In genomic region chr10:97278491-97278989, GRCh38 we compare ENCODE assay signal across 8 cellular contexts.
DNase-seq lines count a peak whose midpoint lies in the region; ATAC-seq lines count a peak whose summit lies in the region.

No MANE protein-coding gene starts in this region.

- no peak for ATAC-seq in GM18511 (IDR thresholded peaks at IDR 0.05; ENCODE audit: unreplicated experiment)
- no peak for ATAC-seq in GM18498 (IDR thresholded peaks at IDR 0.05; ENCODE audit: unreplicated experiment)

- H3K9me3 ChIP-seq in SK-N-MC (ENCODE audit: low read depth, low read length) = no peaks in the 10 kb centered on the region

- no peaks in the 10 kb centered on the region for H3K36me3 ChIP-seq in SK-N-MC (ENCODE audit: insufficient read depth, low read length)

- no peak overlapping the region for H3K4me3 ChIP-seq in SK-N-MC

- H3K27ac ChIP-seq in SK-N-MC = peak overlapping the region; percentile 87

- peak; percentile 66 for DNase-seq in DMS 273 (lab: John Stamatoyannopoulos, UW; ENCODE audit: unreplicated experiment)
- no peak for DNase-seq in DMS 273 treated with DMSO at 0.1 percent for 48 hours (lab: John Stamatoyannopoulos, UW)
- peak; percentile 8 for DNase-seq in NCI-H1092 (lab: John Stamatoyannopoulos, UW)
- peak; percentile 80 for DNase-seq in SK-N-MC (ENCODE audit: low read depth, low spot score)
- DNase-seq in fibroblast of gingiva (ENCODE audit: low read depth) = peak; percentile 98
- DNase-seq in non-pigmented ciliary epithelial cell (ENCODE audit: low read depth) = peak; percentile 76

- no peak overlapping the region for H3K9ac ChIP-seq in SK-N-MC (ENCODE audit: insufficient read length)
